ENCODE assay signal across 8 cellular contexts in genomic region chr2:25851740-25852503, GRCh38. TPM values are rescaled to one million over a fixed set of nuclear protein-coding genes. Genes with fewer than 3 reads are reported as not detected.
DNase-seq lines count a peak whose midpoint lies in the region; ATAC-seq, FAIRE-seq and TF ChIP-seq lines count a peak whose summit lies in the region.

No MANE protein-coding gene starts in this region.

- peak; percentile 86 for DNase-seq in A172 (ENCODE audit: low spot score)
- peak; percentile 63 for DNase-seq in NCI-H1694 treated with DMSO at 0.1 percent for 48 hours (lab: John Stamatoyannopoulos, UW)
- peak; percentile 55 for DNase-seq in epidermal melanocyte (ENCODE audit: insufficient read length, low spot score)
- peak; percentile 62 for DNase-seq in myocyte (ENCODE audit: low read depth)
- peak; percentile 69 for DNase-seq in urothelium cell line (ENCODE audit: low spot score)

- no peak; the same call in 1 of the 2 replicates for TF ChIP-seq CTCF in WI38 (IDR thresholded peaks at IDR 0.05; ENCODE audit: low read depth, low read length)

- peak overlapping the region; percentile 18; the same call in 1 of the 2 replicates for H3K4me3 ChIP-seq in WI38 (ENCODE audit: low read depth, low read length)

- ATAC-seq in HG02588 (IDR thresholded peaks at IDR 0.05; ENCODE audit: unreplicated experiment): peak; percentile 59

- peak; percentile 95 for FAIRE-seq in G401.6 (lab: Jason Lieb, UNC)
- peak; percentile 62 for FAIRE-seq in urothelium cell line (lab: Jason Lieb, UNC)

RNA-seq across cellular contexts. Expression of gene ASXL2, which starts 26.4 kb away (rescaled TPM):
- 8.8 and 9.6 TPM in 2 replicates for total RNA-seq in A172 (2014; rRNA removed; shearing (Covaris generic))
- 14.0 and 15.4 TPM in 2 replicates for total RNA-seq in myocyte
- polyA plus RNA-seq in myocyte (2012): 7.4 TPM

Comparison
In these comparisons a context has a peak if more than half of its experiments do, and no peak if none do; other contexts are left out.
1. Peak in every context shown above with its lines: DNase-seq, ATAC-seq and H3K4me3 ChIP-seq.